1 cellular context compared by ENCODE assay signal in the genomic region with DNA sequence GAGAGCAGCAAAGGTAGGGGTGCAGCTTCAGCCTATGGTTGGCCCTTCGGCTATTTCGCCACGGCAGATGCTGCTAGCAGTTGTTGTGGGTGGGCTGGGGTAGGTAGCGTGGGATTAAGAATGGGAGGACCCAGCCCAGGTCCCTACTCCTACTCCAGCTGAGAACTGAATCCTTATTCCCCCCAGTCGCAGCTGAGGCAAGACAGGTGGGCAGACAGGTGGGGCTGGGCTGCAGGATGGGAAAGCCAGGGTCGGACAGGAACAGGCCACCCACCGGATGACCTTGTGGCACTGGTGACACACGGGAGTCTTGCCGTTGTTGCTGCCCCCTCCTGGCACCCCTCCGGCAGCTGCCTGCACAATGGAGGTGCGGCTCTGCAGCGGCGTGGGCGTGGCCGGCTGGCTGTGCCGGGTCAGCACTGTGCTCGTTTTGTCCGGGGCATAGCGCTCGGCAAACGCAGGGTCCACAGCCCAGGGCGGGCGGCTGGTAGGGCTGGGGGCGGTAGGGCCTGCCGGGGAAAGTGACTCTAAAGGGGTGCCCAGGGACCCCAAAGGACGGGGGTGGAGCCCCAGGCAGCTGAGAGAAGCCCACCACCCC.
TF ChIP-seq lines count a peak whose summit lies in the region.

No MANE protein-coding gene starts in this region.

TF ChIP-seq in HepG2, 621 proteins besides CTCF, POLR2A, EP300 and RAD21:
- TF ChIP-seq MTA3 (CRISPR knock-in tag; IDR thresholded peaks at IDR 0.05): no peak
- no peak for TF ChIP-seq XBP1 (CRISPR knock-in tag; IDR thresholded peaks at IDR 0.05)
- no peak for TF ChIP-seq PHF20 (CRISPR knock-in tag; IDR thresholded peaks at IDR 0.05)
- TF ChIP-seq AGO2 (optimal IDR thresholded peaks at IDR 0.05; ENCODE audit: low read depth, low read length): peak; percentile 39
- peak; percentile 58; the same call in 1 of the 2 replicates for TF ChIP-seq RBFOX2 (IDR thresholded peaks at IDR 0.05; ENCODE audit: low read depth, low read length)
- TF ChIP-seq, protein P1, sequence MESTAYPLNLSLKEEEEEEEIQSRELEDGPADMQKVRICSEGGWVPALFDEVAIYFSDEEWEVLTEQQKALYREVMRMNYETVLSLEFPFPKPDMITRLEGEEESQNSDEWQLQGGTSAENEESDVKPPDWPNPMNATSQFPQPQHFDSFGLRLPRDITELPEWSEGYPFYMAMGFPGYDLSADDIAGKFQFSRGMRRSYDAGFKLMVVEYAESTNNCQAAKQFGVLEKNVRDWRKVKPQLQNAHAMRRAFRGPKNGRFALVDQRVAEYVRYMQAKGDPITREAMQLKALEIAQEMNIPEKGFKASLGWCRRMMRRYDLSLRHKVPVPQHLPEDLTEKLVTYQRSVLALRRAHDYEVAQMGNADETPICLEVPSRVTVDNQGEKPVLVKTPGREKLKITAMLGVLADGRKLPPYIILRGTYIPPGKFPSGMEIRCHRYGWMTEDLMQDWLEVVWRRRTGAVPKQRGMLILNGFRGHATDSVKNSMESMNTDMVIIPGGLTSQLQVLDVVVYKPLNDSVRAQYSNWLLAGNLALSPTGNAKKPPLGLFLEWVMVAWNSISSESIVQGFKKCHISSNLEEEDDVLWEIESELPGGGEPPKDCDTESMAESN (CRISPR knock-in tag; conservative IDR thresholded peaks at IDR 0.05): no peak
- TF ChIP-seq, protein P2, sequence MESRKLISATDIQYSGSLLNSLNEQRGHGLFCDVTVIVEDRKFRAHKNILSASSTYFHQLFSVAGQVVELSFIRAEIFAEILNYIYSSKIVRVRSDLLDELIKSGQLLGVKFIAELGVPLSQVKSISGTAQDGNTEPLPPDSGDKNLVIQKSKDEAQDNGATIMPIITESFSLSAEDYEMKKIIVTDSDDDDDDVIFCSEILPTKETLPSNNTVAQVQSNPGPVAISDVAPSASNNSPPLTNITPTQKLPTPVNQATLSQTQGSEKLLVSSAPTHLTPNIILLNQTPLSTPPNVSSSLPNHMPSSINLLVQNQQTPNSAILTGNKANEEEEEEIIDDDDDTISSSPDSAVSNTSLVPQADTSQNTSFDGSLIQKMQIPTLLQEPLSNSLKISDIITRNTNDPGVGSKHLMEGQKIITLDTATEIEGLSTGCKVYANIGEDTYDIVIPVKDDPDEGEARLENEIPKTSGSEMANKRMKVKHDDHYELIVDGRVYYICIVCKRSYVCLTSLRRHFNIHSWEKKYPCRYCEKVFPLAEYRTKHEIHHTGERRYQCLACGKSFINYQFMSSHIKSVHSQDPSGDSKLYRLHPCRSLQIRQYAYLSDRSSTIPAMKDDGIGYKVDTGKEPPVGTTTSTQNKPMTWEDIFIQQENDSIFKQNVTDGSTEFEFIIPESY (CRISPR knock-in tag; IDR thresholded peaks at IDR 0.05): peak; percentile 67; the same call in 1 of the 2 replicates
- no peak for TF ChIP-seq ZNF484 (CRISPR knock-in tag; IDR thresholded peaks at IDR 0.05; ENCODE audit: borderline replicate concordance, low read depth)
- TF ChIP-seq, protein P3, sequence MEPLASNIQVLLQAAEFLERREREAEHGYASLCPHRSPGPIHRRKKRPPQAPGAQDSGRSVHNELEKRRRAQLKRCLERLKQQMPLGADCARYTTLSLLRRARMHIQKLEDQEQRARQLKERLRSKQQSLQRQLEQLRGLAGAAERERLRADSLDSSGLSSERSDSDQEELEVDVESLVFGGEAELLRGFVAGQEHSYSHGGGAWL (CRISPR knock-in tag; IDR thresholded peaks at IDR 0.05): no peak
- no peak for TF ChIP-seq ARNT (IDR thresholded peaks at IDR 0.05)
- no peak for TF ChIP-seq EHMT2 (IDR thresholded peaks at IDR 0.05; ENCODE audit: borderline replicate concordance, low read depth, low read length)
